ENCODE assay signal across 23 cellular contexts in genomic region chr9:18981471-18982245, GRCh38. TPM values are rescaled to one million over a fixed set of nuclear protein-coding genes. Genes with fewer than 3 reads are reported as not detected.
"Had no signal": no experiment of that assay in that cellular context is flagged by ENCODE, and none has a peak within 500 bp of the region (broad histone marks: within the 10 kb centered on the region; RNA-seq: fewer than 3 reads in every experiment).

No MANE protein-coding gene starts in this region.

- H3K27me3 ChIP-seq: adrenal gland, Peyer's patch had no signal

- H3K9me3 ChIP-seq: adrenal gland, Peyer's patch had no signal

- H3K27ac ChIP-seq: adrenal gland, Peyer's patch, WERI-Rb-1 had no signal

- DNase-seq: activated CD4-positive, alpha-beta memory T cell treated with anti-CD3 and anti-CD28 coated beads, Interleukin-2, amount 10 ng/mL, durations not matched to agents 7 days and 5 days; activated CD4-positive, alpha-beta T cell treated with anti-CD3 and anti-CD28 coated beads for 36 hours; activated CD4-positive, alpha-beta T cell treated with anti-CD3 and anti-CD28 coated beads, Interleukin-2, amount 50 U/mL, for 1 hour; activated gamma-delta T cell; activated naive CD4-positive, alpha-beta T cell treated with anti-CD3 and anti-CD28 coated beads, Interleukin-2, amount 10 ng/mL, durations not matched to agents 7 days and 5 days; activated naive CD8-positive, alpha-beta T cell treated with anti-CD3 and anti-CD28 coated beads for 36 hours; activated T-cell treated with anti-CD3 and anti-CD28 coated beads for 4 hours; activated T-cell treated with anti-CD3 and anti-CD28 coated beads, Interleukin-2, amount 50 U/mL, for 48 hours; adrenal gland; Karpas-422; NCI-H1105 treated with DMSO at 0.1 percent for 48 hours; NCI-H146; NCI-H187 treated with DMSO at 0.1 percent for 48 hours; NCI-H2081 treated with DMSO at 0.1 percent for 48 hours; NCI-H446; NCI-H524; Peyer's patch; SHP77 treated with DMSO at 0.1 percent for 48 hours; T-helper 2 cell; WERI-Rb-1 had no signal

- H3K4me3 ChIP-seq: adrenal gland, K562, Peyer's patch had no signal

- ATAC-seq: activated CD4-positive, alpha-beta T cell treated with anti-CD3 and anti-CD28 coated beads for 36 hours; activated T-helper 17 cell treated with anti-CD3 and anti-CD28 coated beads, Interleukin-2, amount 50 U/mL, for 72 hours; K562 had no signal

- H3K36me3 ChIP-seq: adrenal gland, Peyer's patch, WERI-Rb-1 had no signal

RNA-seq across cellular contexts. Expression of gene SAXO1, which starts 51.4 kb away (rescaled TPM):
- total RNA-seq: activated CD4-positive, alpha-beta memory T cell treated with anti-CD3 and anti-CD28 coated beads, Interleukin-2, amount 10 ng/mL, durations not matched to agents 7 days and 5 days; activated naive CD8-positive, alpha-beta T cell treated with anti-CD3 and anti-CD28 coated beads for 36 hours; bronchial epithelial cell; K562; Peyer's patch had no signal
